ENCODE assay signal across 11 cellular contexts in genomic region chr11:119051440-119052162, GRCh38. TPM values are rescaled to one million over a fixed set of nuclear protein-coding genes. Genes with fewer than 3 reads are reported as not detected.
DNase-seq lines count a peak whose midpoint lies in the region; ATAC-seq and TF ChIP-seq lines count a peak whose summit lies in the region.
"Had no signal": no experiment of that assay in that cellular context is flagged by ENCODE, and none has a peak within 500 bp of the region (broad histone marks: within the 10 kb centered on the region; RNA-seq: fewer than 3 reads in every experiment).

No MANE protein-coding gene starts in this region.

- peaks cover 27% of the 10 kb centered on the region for H3K79me1 ChIP-seq in neuronal stem cell (ENCODE audit: low read depth, low read length)

- peak overlapping the region; percentile 26 for H3K23ac ChIP-seq in neuronal stem cell (ENCODE audit: low read depth, low read length, poor library complexity)

- H4K8ac ChIP-seq in neuronal stem cell (ENCODE audit: low read depth, low read length), result peak overlapping the region; percentile 26

- no peak for TF ChIP-seq CTCF in glutamatergic neuron (IDR thresholded peaks at IDR 0.05; ENCODE audit: partially characterized antibody, unreplicated experiment)

- H3K27me3 ChIP-seq in neuronal stem cell (ENCODE audit: control insufficient read depth in 3 of 3, insufficient read depth in 3 of 3, low read depth in 1 of 3, low read length in 3 of 3), result no peaks in the 10 kb centered on the region

- no peak overlapping the region for H3K9ac ChIP-seq in neuronal stem cell (ENCODE audit: low read depth, low read length, poor library complexity)

- no peak overlapping the region for H2AK5ac ChIP-seq in neuronal stem cell (ENCODE audit: low read depth, low read length)

- H2AFZ ChIP-seq in neuronal stem cell (ENCODE audit: low read length), result no peak overlapping the region

- H4K91ac ChIP-seq in neuronal stem cell (ENCODE audit: low read depth, low read length, poor library complexity), result no peak overlapping the region

- WGBS in neuronal stem cell (ENCODE audit: extremely low coverage in 2 of 2, insufficient read length in 2 of 2, insufficient replicate concordance in 1 of 2), 2 donors, result no CpG with 5 or more reads among the region's 17 CpGs

- no peak overlapping the region for H2BK12ac ChIP-seq in neuronal stem cell (ENCODE audit: low read length)

- peak; percentile 35 for ATAC-seq in GM21423 (IDR thresholded peaks at IDR 0.05; ENCODE audit: unreplicated experiment)

- no peaks in the 10 kb centered on the region for H3K9me3 Mint-ChIP-seq in IgD-negative memory B cell
- H3K9me3 Mint-ChIP-seq in glutamatergic neuron (ENCODE audit: unreplicated experiment), result peaks cover 11% of the 10 kb centered on the region

- H3K4me1 ChIP-seq in neuronal stem cell (ENCODE audit: control insufficient read depth in 2 of 2, insufficient read depth in 1 of 2, low read depth in 1 of 2, low read length in 2 of 2), result peaks cover 2 to 5% of the 10 kb centered on the region in 2 donors

- no peak overlapping the region for H3K4me2 ChIP-seq in neuronal stem cell (ENCODE audit: insufficient read depth, low read length, poor library complexity, severe bottlenecking)

- no peaks in the 10 kb centered on the region for H3K27me3 Mint-ChIP-seq in IgD-negative memory B cell
- H3K27me3 Mint-ChIP-seq in glutamatergic neuron (ENCODE audit: unreplicated experiment), result peaks cover 3% of the 10 kb centered on the region

- H3K18ac ChIP-seq in neuronal stem cell (ENCODE audit: low read length), result no peak overlapping the region

- no peak overlapping the region for H2BK120ac ChIP-seq in neuronal stem cell (ENCODE audit: low read depth, low read length)

- peak; percentile 81 for DNase-seq in activated effector memory CD4-positive, alpha-beta T cell treated with anti-CD3 and anti-CD28 coated beads, Interleukin-2, amount 50 U/mL, for 16 hours
- DNase-seq in activated effector memory CD4-positive, alpha-beta T cell treated with Interleukin-2 at 50 U/mL for 16 hours, result no peak
- no peak for DNase-seq in neuronal stem cell (ENCODE audit: low spot score)
- DNase-seq in NCI-H69 (lab: John Stamatoyannopoulos, UW), result no peak
- no peak for DNase-seq in NCI-H510A (lab: John Stamatoyannopoulos, UW)
- DNase-seq in glutamatergic neuron, result no peak
- DNase-seq: foreskin melanocyte, KBM-7 had no signal

- no peak overlapping the region for H3K14ac ChIP-seq in neuronal stem cell (ENCODE audit: low read length)

- H3K27ac Mint-ChIP-seq in IgD-negative memory B cell (peak overlapping the region in 2 of 3 donors; percentile 67 to 85), glutamatergic neuron (ENCODE audit: unreplicated experiment) (no peak overlapping the region)

- peaks cover 22 to 26% (median 24%) of the 10 kb centered on the region in 3 donors for H3K4me1 Mint-ChIP-seq in IgD-negative memory B cell
- H3K4me1 Mint-ChIP-seq in glutamatergic neuron (ENCODE audit: low read depth, unreplicated experiment), result peaks cover 7% of the 10 kb centered on the region

- peak overlapping the region in 1 of 2 donors; percentile 26 for H3K4me3 ChIP-seq in neuronal stem cell (ENCODE audit: low read length in 2 of 2)
- H3K4me3 ChIP-seq: SK-N-MC had no signal

- H3K36me3 ChIP-seq in neuronal stem cell (replicated peaks in 1 of 2; ENCODE audit: control insufficient read depth in 2 of 2, insufficient read depth in 2 of 2, low read length in 2 of 2), result peaks cover 74 to 91% of the 10 kb centered on the region in 2 donors

- H3K4ac ChIP-seq in neuronal stem cell (ENCODE audit: low read length), result no peak overlapping the region

- H3K4me3 Mint-ChIP-seq in IgD-negative memory B cell, result peak overlapping the region in 2 of 4 donors; percentile 52 to 65
- H3K4me3 Mint-ChIP-seq in glutamatergic neuron (ENCODE audit: unreplicated experiment), result no peak overlapping the region

- no peak overlapping the region for H3K27ac ChIP-seq in neuronal stem cell (replicated peaks; ENCODE audit: low read length)
- H3K27ac ChIP-seq: SK-N-MC had no signal

- no peak overlapping the region for H2BK5ac ChIP-seq in neuronal stem cell (ENCODE audit: low read length)

- H2BK15ac ChIP-seq in neuronal stem cell (ENCODE audit: low read length), result no peak overlapping the region

- no peaks in the 10 kb centered on the region for H3K9me3 ChIP-seq in neuronal stem cell (replicated peaks in 1 of 2; ENCODE audit: control insufficient read depth in 2 of 2, insufficient read depth in 1 of 2, low read depth in 1 of 2, low read length in 2 of 2)

- H3K36me3 Mint-ChIP-seq in IgD-negative memory B cell, result peaks cover 12% of the 10 kb centered on the region
- H3K36me3 Mint-ChIP-seq in glutamatergic neuron (ENCODE audit: unreplicated experiment), result peaks cover 4% of the 10 kb centered on the region

RNA-seq across cellular contexts. Expression of gene HYOU1, which starts 5.4 kb away (rescaled TPM):
- 16.4 TPM for polyA plus RNA-seq in IgD-negative memory B cell
- polyA plus RNA-seq in neuronal stem cell (2013, experiment 1 of 2), result 76.2 TPM
- polyA plus RNA-seq in neuronal stem cell (2013, experiment 2 of 2), result 79.0 TPM
- 193 TPM for total RNA-seq in glutamatergic neuron (ENCODE audit: unreplicated experiment)

RNA-seq across cellular contexts. Expression of gene VPS11, which starts 16.0 kb away (rescaled TPM):
- 52.6 TPM for polyA plus RNA-seq in IgD-negative memory B cell
- polyA plus RNA-seq in neuronal stem cell (2013, experiment 1 of 2), result 12.6 TPM
- polyA plus RNA-seq in neuronal stem cell (2013, experiment 2 of 2), result 11.2 TPM
- 32.7 TPM for total RNA-seq in glutamatergic neuron (ENCODE audit: unreplicated experiment)

RNA-seq across cellular contexts. Expression of gene SLC37A4, which starts 20.9 kb away (rescaled TPM):
- 10.9 TPM for polyA plus RNA-seq in IgD-negative memory B cell
- polyA plus RNA-seq in neuronal stem cell (2013, experiment 1 of 2), result 44.0 TPM
- polyA plus RNA-seq in neuronal stem cell (2013, experiment 2 of 2), result 44.3 TPM
- total RNA-seq in glutamatergic neuron (ENCODE audit: unreplicated experiment), result 21.2 TPM

RNA-seq across cellular contexts. Expression of gene TRAPPC4, which starts 33.0 kb away (rescaled TPM):
- polyA plus RNA-seq in IgD-negative memory B cell, result 81.5 TPM
- 72.1 TPM for polyA plus RNA-seq in neuronal stem cell (2013, experiment 1 of 2)
- polyA plus RNA-seq in neuronal stem cell (2013, experiment 2 of 2), result 74.9 TPM
- 85.1 TPM for total RNA-seq in glutamatergic neuron (ENCODE audit: unreplicated experiment)

RNA-seq across cellular contexts. Expression of gene HMBS, which starts 33.1 kb away (rescaled TPM):
- 24.8 TPM for polyA plus RNA-seq in IgD-negative memory B cell
- polyA plus RNA-seq in neuronal stem cell (2013, experiment 1 of 2), result 36.5 TPM
- 37.2 TPM for polyA plus RNA-seq in neuronal stem cell (2013, experiment 2 of 2)
- total RNA-seq in glutamatergic neuron (ENCODE audit: unreplicated experiment), result 30.4 TPM
